ENCODE assay signal across 8 cellular contexts in genomic region chr1:101235696-101236545, GRCh38. TPM values are rescaled to one million over a fixed set of nuclear protein-coding genes. Genes with fewer than 3 reads are reported as not detected.
A peak's percentile ranks its signal among the peaks of the same experiment; 100 is the strongest.
DNase-seq lines count a peak whose midpoint lies in the region; ATAC-seq, FAIRE-seq and TF ChIP-seq lines count a peak whose summit lies in the region.

No MANE protein-coding gene starts in this region.

- H3K36me3 ChIP-seq in ascending aorta: peaks cover 0 to 7% of the 10 kb centered on the region in 2 donors
- H3K36me3 ChIP-seq in iPS-18a (ENCODE audit: control insufficient read depth, low read depth, low read length): no peaks in the 10 kb centered on the region
- no peaks in the 10 kb centered on the region for H3K36me3 ChIP-seq in small intestine (ENCODE audit: control insufficient read depth in 2 of 2, insufficient read depth in 2 of 2, low read length in 2 of 2)

- no peaks in the 10 kb centered on the region for H3K27me3 ChIP-seq in ascending aorta
- peaks cover 40% of the 10 kb centered on the region for H3K27me3 ChIP-seq in iPS-18a (ENCODE audit: control insufficient read depth, insufficient read depth, low read length)
- H3K27me3 ChIP-seq in small intestine (ENCODE audit: control insufficient read depth in 2 of 2, insufficient read depth in 2 of 2, low read length in 2 of 2): no peaks in the 10 kb centered on the region

- no peak for TF ChIP-seq POLR2A in A549 (IDR thresholded peaks at IDR 0.05; ENCODE audit: low read length)

- peak overlapping the region; percentile 64 for H3K9ac ChIP-seq in iPS-18a (ENCODE audit: low read length)

- H3K9me3 ChIP-seq in A549 (no peaks in the 10 kb centered on the region), ascending aorta (no peaks in the 10 kb centered on the region), iPS-18a (ENCODE audit: control insufficient read depth, low read depth, low read length) (no peaks in the 10 kb centered on the region), small intestine (ENCODE audit: control insufficient read depth, low read depth) (no peaks in the 10 kb centered on the region)

- WGBS in A549 (ENCODE audit: missing lambda C conversion rate): 6% methylated on average over 24 of the region's 44 CpGs
- WGBS in small intestine, 3 donors: 0 to 1% (median 1%) methylated on average over 37 to 44 of the region's 44 CpGs

- H3K36me3 Mint-ChIP-seq in T-cell: peaks cover 45% of the 10 kb centered on the region

- peak overlapping the region; percentile 100 for H3K4me2 ChIP-seq in A549

- peak overlapping the region in 1 of 2 experiments; percentile 42; a peak in 2 of 6 replicates for H3K27ac ChIP-seq in A549
- H3K27ac ChIP-seq in ascending aorta: peak overlapping the region; percentile 67 to 73
- no peak overlapping the region for H3K27ac ChIP-seq in iPS-18a (ENCODE audit: low read length)
- peak overlapping the region in 1 of 2 donors; percentile 90 for H3K27ac ChIP-seq in small intestine (ENCODE audit: low read depth in 1 of 2, low read length in 1 of 2)

- peak overlapping the region; percentile 52 for H3K4me3 ChIP-seq in A549
- peak overlapping the region; percentile 82 to 84 for H3K4me3 ChIP-seq in ascending aorta
- peak overlapping the region; percentile 84 for H3K4me3 ChIP-seq in iPS-18a (ENCODE audit: low read length)
- peak overlapping the region; percentile 37 to 53 for H3K4me3 ChIP-seq in small intestine (ENCODE audit: low read depth in 1 of 2, low read length in 2 of 2)

- H3K9me3 Mint-ChIP-seq in T-cell: peaks cover 0 to 6% (median 0%) of the 10 kb centered on the region in 3 donors

- DNase-seq in A549 (ENCODE audit: low read depth in 1 of 2, low spot score in 1 of 2) (no peak), T-cell (peak; percentile 30 to 78 (median 54)), ascending aorta (ENCODE audit: low spot score in 2 of 2) (peak; percentile 14 to 70), small intestine (no peak), NCI-H774 (lab: John Stamatoyannopoulos, UW) (no peak)

- no peak for TF ChIP-seq CTCF in A549 (IDR thresholded peaks at IDR 0.05)
- no peak for TF ChIP-seq CTCF in ascending aorta (IDR thresholded peaks at IDR 0.05)

- POLR2A ChIA-PET in A549 (lab: Yijun Ruan, JAX): no interaction called here
- POLR2A ChIA-PET in T-cell (lab: Charles Lee): interaction anchor here (0.5 to 1.9 kb wide), 17 partner anchors 23 to 340 kb away, joined by 3 to 7 read pairs (median 4); partner anchors contain the start of gene SLC30A7 (in 1 of the 2)

- TF ChIP-seq RAD21 in A549 (conservative IDR thresholded peaks at IDR 0.05 in 1 of 2, IDR thresholded peaks at IDR 0.05 in 1 of 2): no peak

- H3K27ac Mint-ChIP-seq in T-cell: peak overlapping the region; percentile 98 to 100

- H3K27me3 Mint-ChIP-seq in T-cell: no peaks in the 10 kb centered on the region

- no peak for TF ChIP-seq EP300 in A549 (IDR thresholded peaks at IDR 0.05)

- FAIRE-seq in A549 (lab: Jason Lieb, UNC) (no peak), small intestine (lab: Jason Lieb, UNC) (no peak)

- CTCF ChIA-PET in A549 (lab: Yijun Ruan, JAX): interaction anchor here (0.6 to 2.6 kb wide), 3 partner anchors 21 to 338 kb away, joined by 3 to 10 read pairs (median 3); no protein-coding TSS in a partner anchor
- CTCF ChIA-PET in T-cell (lab: Charles Lee): interaction anchor here (0.5 to 2.2 kb wide), 23 partner anchors 13 to 993 kb away, joined by 3 to 9 read pairs (median 4); no protein-coding TSS in a partner anchor

- peak overlapping the region; percentile 97 to 99 (median 98) for H3K4me3 Mint-ChIP-seq in T-cell

- ATAC-seq in A549: peak; percentile 47 to 62
- peak; percentile 78 for ATAC-seq in GM18870 (IDR thresholded peaks at IDR 0.05; ENCODE audit: unreplicated experiment)
- peak; percentile 39 for ATAC-seq in HG03097 (IDR thresholded peaks at IDR 0.05; ENCODE audit: low FRiP score, unreplicated experiment)
- peak; percentile 42 to 50 (median 47) for ATAC-seq in T-cell (replicated peaks in 1 of 4)

- intact Hi-C loops in ascending aorta (cut with DNase I): loop anchor here (5.0 to 10.0 kb wide), 2 partner anchors 51 to 341 kb away; partner anchors contain the start of genes EXTL2 and SLC30A7

- H3K4me1 Mint-ChIP-seq in T-cell: peaks cover 51 to 61% (median 55%) of the 10 kb centered on the region in 3 donors

- H3K4me1 ChIP-seq in A549: peaks cover 12% of the 10 kb centered on the region; the same call in 2 of the 3 replicates
- H3K4me1 ChIP-seq in ascending aorta: peaks cover 0 to 12% of the 10 kb centered on the region in 2 donors
- H3K4me1 ChIP-seq in iPS-18a (ENCODE audit: control insufficient read depth, low read depth, low read length): peaks cover 15% of the 10 kb centered on the region
- peaks cover 0 to 3% of the 10 kb centered on the region in 2 donors for H3K4me1 ChIP-seq in small intestine (ENCODE audit: control insufficient read depth in 2 of 2, insufficient read depth in 1 of 2, low read depth in 1 of 2, low read length in 1 of 2)

TF ChIP-seq in A549, 52 proteins besides CTCF, POLR2A, EP300 and RAD21:
- no peak for TF ChIP-seq KDM5A (IDR thresholded peaks at IDR 0.05)
- TF ChIP-seq ESRRA (IDR thresholded peaks at IDR 0.05; ENCODE audit: borderline replicate concordance, low read length): no peak
- no peak for TF ChIP-seq RCOR1 (IDR thresholded peaks at IDR 0.05; ENCODE audit: low read depth, low read length)
- TF ChIP-seq NFE2L2 (conservative IDR thresholded peaks at IDR 0.05; ENCODE audit: low read length): no peak
- TF ChIP-seq, protein P1, sequence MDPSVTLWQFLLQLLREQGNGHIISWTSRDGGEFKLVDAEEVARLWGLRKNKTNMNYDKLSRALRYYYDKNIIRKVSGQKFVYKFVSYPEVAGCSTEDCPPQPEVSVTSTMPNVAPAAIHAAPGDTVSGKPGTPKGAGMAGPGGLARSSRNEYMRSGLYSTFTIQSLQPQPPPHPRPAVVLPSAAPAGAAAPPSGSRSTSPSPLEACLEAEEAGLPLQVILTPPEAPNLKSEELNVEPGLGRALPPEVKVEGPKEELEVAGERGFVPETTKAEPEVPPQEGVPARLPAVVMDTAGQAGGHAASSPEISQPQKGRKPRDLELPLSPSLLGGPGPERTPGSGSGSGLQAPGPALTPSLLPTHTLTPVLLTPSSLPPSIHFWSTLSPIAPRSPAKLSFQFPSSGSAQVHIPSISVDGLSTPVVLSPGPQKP (IDR thresholded peaks at IDR 0.05; ENCODE audit: low read depth, low read length): no peak
- no peak for TF ChIP-seq HDAC2 (IDR thresholded peaks at IDR 0.05)
- no peak for TF ChIP-seq SREBF2 (IDR thresholded peaks at IDR 0.05)
- TF ChIP-seq JUN (IDR thresholded peaks at IDR 0.05): no peak
- TF ChIP-seq BHLHE40 (IDR thresholded peaks at IDR 0.05; ENCODE audit: low read depth, low read length): no peak
- TF ChIP-seq HES2 (IDR thresholded peaks at IDR 0.05): no peak
- TF ChIP-seq GATA3 (IDR thresholded peaks at IDR 0.05; ENCODE audit: borderline replicate concordance): no peak
- TF ChIP-seq, protein P2, sequence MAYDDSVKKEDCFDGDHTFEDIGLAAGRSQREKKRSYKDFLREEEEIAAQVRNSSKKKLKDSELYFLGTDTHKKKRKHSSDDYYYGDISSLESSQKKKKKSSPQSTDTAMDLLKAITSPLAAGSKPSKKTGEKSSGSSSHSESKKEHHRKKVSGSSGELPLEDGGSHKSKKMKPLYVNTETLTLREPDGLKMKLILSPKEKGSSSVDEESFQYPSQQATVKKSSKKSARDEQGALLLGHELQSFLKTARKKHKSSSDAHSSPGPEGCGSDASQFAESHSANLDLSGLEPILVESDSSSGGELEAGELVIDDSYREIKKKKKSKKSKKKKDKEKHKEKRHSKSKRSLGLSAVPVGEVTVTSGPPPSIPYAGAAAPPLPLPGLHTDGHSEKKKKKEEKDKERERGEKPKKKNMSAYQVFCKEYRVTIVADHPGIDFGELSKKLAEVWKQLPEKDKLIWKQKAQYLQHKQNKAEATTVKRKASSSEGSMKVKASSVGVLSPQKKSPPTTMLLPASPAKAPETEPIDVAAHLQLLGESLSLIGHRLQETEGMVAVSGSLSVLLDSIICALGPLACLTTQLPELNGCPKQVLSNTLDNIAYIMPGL (CRISPR knock-in tag; IDR thresholded peaks at IDR 0.05; ENCODE audit: borderline replicate concordance): no peak
- TF ChIP-seq CHD2 (IDR thresholded peaks at IDR 0.05; ENCODE audit: low read length, partially characterized antibody): no peak
- no peak for TF ChIP-seq NPAS2 (CRISPR knock-in tag; IDR thresholded peaks at IDR 0.05; ENCODE audit: borderline replicate concordance)
- TF ChIP-seq JUNB (IDR thresholded peaks at IDR 0.05): no peak
- TF ChIP-seq PHF8 (IDR thresholded peaks at IDR 0.05; ENCODE audit: borderline replicate concordance, low read depth): no peak
- TF ChIP-seq ZSCAN20 (CRISPR knock-in tag; IDR thresholded peaks at IDR 0.05): no peak
- TF ChIP-seq USF2 (IDR thresholded peaks at IDR 0.05): no peak
- no peak for TF ChIP-seq HOXB5 (CRISPR knock-in tag; IDR thresholded peaks at IDR 0.05)
TF ChIP-seq in A549: peak in this region for 0.

RNA-seq across cellular contexts. Expression of gene S1PR1, which starts 0.9 kb away (rescaled TPM):
- polyA plus RNA-seq in A549 (2011; rRNA removed): not detected in 2 replicates
- 0.01 TPM in 1 of 2 replicates, not detected in the other for polyA plus RNA-seq in A549 (2012; cell fraction: cytosol; rRNA removed)
- polyA plus RNA-seq in A549 (2012; cell fraction: nucleus; rRNA removed): not detected in 2 replicates
- polyA plus RNA-seq in A549 (2017; fragmentation: RNase III; extraction: RNeasy Plus Mini Kit Qiagen cat#74134 plus additional on column Dnase treatment): 0.06 to 0.07 TPM in 2 of 3 replicates, not detected in the other
- 0.08 TPM in 1 of 2 replicates, not detected in the other for polyA minus RNA-seq in A549 (2011; rRNA and poly(A)+ RNA removed)
- 100 to 1,000 TPM; 178 to 368 (median 354) TPM for total RNA-seq in T-cell
- total RNA-seq in ascending aorta: 291 TPM
- polyA plus RNA-seq in small intestine: 10 to 100 TPM in 1 of 3 donors, 1 to 10 TPM in 1, under 1 TPM in 1; 0.45 to 42.4 (median 1.9) TPM

Comparison
In these comparisons a context has a peak if more than half of its experiments do, and no peak if none do; other contexts are left out.
1. DNase-seq: peak in T-cell (34 of 34) and ascending aorta (2 of 2); none in A549 (0 of 2), small intestine (single experiment) and NCI-H774 (single experiment).
2. Peak in every context shown above with its lines, with median percentiles within 50 percentile points of each other: ATAC-seq and H3K4me3 ChIP-seq.